19 cellular contexts compared by ENCODE assay signal in genomic region chr1:202297291-202297690, GRCh38. TPM values are rescaled to one million over a fixed set of nuclear protein-coding genes. Genes with fewer than 3 reads are reported as not detected.
DNase-seq lines count a peak whose midpoint lies in the region; ATAC-seq and TF ChIP-seq lines count a peak whose summit lies in the region.
"Had no signal": no experiment of that assay in that cellular context is flagged by ENCODE, and none has a peak within 500 bp of the region (broad histone marks: within the 10 kb centered on the region; RNA-seq: fewer than 3 reads in every experiment).

No MANE protein-coding gene starts in this region.

- no peak for TF ChIP-seq EP300 in gastroesophageal sphincter (IDR thresholded peaks at IDR 0.05)

- no peak overlapping the region for H3K27ac ChIP-seq in CD4-positive, CD25-positive, alpha-beta regulatory T cell (ENCODE audit: insufficient read depth, low read length, poor library complexity, severe bottlenecking)
- H3K27ac ChIP-seq in gastroesophageal sphincter, result no peak overlapping the region
- H3K27ac ChIP-seq: BLaER1, C4-2B had no signal

- intact Hi-C loops in natural killer cell (cut with micrococcal nuclease), result no loop called here
- intact Hi-C loops in activated T-helper 1 cell treated with anti-CD3 and anti-CD28 coated beads, Interleukin-12 subunit alpha, Interleukin-12 subunit beta, Interleukin-2, Interleukin-4 antibody, amounts not matched to agents 30 ng/mL and 10 ng/mL and 1 ng/mL, durations not matched to agents 14 hours and 24 hours and 36 hours (cut with micrococcal nuclease), result no loop called here

- no peak overlapping the region for H3K4me3 ChIP-seq in CD4-positive, CD25-positive, alpha-beta regulatory T cell (ENCODE audit: low read depth, low read length)
- no peak overlapping the region for H3K4me3 ChIP-seq in gastroesophageal sphincter
- H3K4me3 ChIP-seq: BLaER1, GM23338 had no signal

- H3K36me3 ChIP-seq in CD4-positive, CD25-positive, alpha-beta regulatory T cell (ENCODE audit: control insufficient read depth, insufficient read depth, low read length), result no peaks in the 10 kb centered on the region
- no peaks in the 10 kb centered on the region for H3K36me3 ChIP-seq in gastroesophageal sphincter

- 20 to 100% methylated on average over 1 of the region's 4 CpGs for WGBS in gastroesophageal sphincter (ENCODE audit: low coverage in 1 of 2), 2 donors

- no peak for ATAC-seq in CD4-positive, CD25-positive, alpha-beta regulatory T cell (ENCODE audit: low read depth in 2 of 2)
- ATAC-seq in effector memory CD8-positive, alpha-beta T cell (replicated peaks), result no peak
- no peak for ATAC-seq in natural killer cell
- no peak for ATAC-seq in gastroesophageal sphincter
- ATAC-seq: GM23338 had no signal

- no peaks in the 10 kb centered on the region for H3K27me3 ChIP-seq in CD4-positive, CD25-positive, alpha-beta regulatory T cell (ENCODE audit: control insufficient read depth, insufficient read depth, low read length)
- peaks cover 5% of the 10 kb centered on the region for H3K27me3 ChIP-seq in gastroesophageal sphincter
- H3K27me3 ChIP-seq: BLaER1 had no signal

- no peak for DNase-seq in CD4-positive, CD25-positive, alpha-beta regulatory T cell
- DNase-seq in NCI-H446 treated with DMSO at 0.1 percent for 48 hours (lab: John Stamatoyannopoulos, UW) (peak; percentile 76), natural killer cell (no peak), NAMALWA (ENCODE audit: low spot score) (no peak), SW480 (ENCODE audit: low spot score) (no peak)
- DNase-seq in effector memory CD8-positive, alpha-beta T cell, result no peak
- no peak for DNase-seq in activated T-helper 1 cell treated with anti-CD3 and anti-CD28 coated beads, Interleukin-12 subunit alpha, Interleukin-12 subunit beta, Interleukin-2, Interleukin-4 antibody, amounts not matched to agents 30 ng/mL and 10 ng/mL and 1 ng/mL, durations not matched to agents 14 hours and 24 hours and 36 hours (ENCODE audit: low spot score)
- DNase-seq: Calu3; CD4-positive, alpha-beta memory T cell; COR-L47; DMS53; DMS79 treated with DMSO at 0.1 percent for 48 hours; GF-D8; H7; HCEC 1CT had no signal

- H3K4me1 ChIP-seq in CD4-positive, CD25-positive, alpha-beta regulatory T cell (ENCODE audit: control insufficient read depth, insufficient read depth, low read length, poor library complexity, severe bottlenecking), result peaks cover 26% of the 10 kb centered on the region
- H3K4me1 ChIP-seq in gastroesophageal sphincter, result no peaks in the 10 kb centered on the region

- peaks cover 0 to 1% (median 0%) of the 10 kb centered on the region in 7 donors for H3K9me3 Mint-ChIP-seq in CD4-positive, CD25-positive, alpha-beta regulatory T cell
- H3K9me3 Mint-ChIP-seq in effector memory CD8-positive, alpha-beta T cell, result no peaks in the 10 kb centered on the region
- H3K9me3 Mint-ChIP-seq in natural killer cell, result no peaks in the 10 kb centered on the region
- H3K9me3 Mint-ChIP-seq in activated T-helper 1 cell treated with anti-CD3 and anti-CD28 coated beads, Interleukin-12 subunit alpha, Interleukin-12 subunit beta, Interleukin-2, Interleukin-4 antibody, amounts not matched to agents 30 ng/mL and 10 ng/mL and 1 ng/mL, durations not matched to agents 14 hours and 24 hours and 36 hours, result no peaks in the 10 kb centered on the region
- H3K9me3 Mint-ChIP-seq: GM23338 had no signal

- H3K27ac Mint-ChIP-seq in CD4-positive, CD25-positive, alpha-beta regulatory T cell, result peak overlapping the region; percentile 84 to 89 (median 88)
- H3K27ac Mint-ChIP-seq in effector memory CD8-positive, alpha-beta T cell, result peak overlapping the region; percentile 39 to 87
- H3K27ac Mint-ChIP-seq in natural killer cell, result peak overlapping the region; percentile 35 to 91
- H3K27ac Mint-ChIP-seq in activated T-helper 1 cell treated with anti-CD3 and anti-CD28 coated beads, Interleukin-12 subunit alpha, Interleukin-12 subunit beta, Interleukin-2, Interleukin-4 antibody, amounts not matched to agents 30 ng/mL and 10 ng/mL and 1 ng/mL, durations not matched to agents 14 hours and 24 hours and 36 hours, result no peak overlapping the region
- H3K27ac Mint-ChIP-seq: GM23338 had no signal

- H3K4me1 Mint-ChIP-seq in CD4-positive, CD25-positive, alpha-beta regulatory T cell, result peaks cover 5 to 33% (median 21%) of the 10 kb centered on the region in 4 donors
- peaks cover 13 to 14% of the 10 kb centered on the region in 2 donors for H3K4me1 Mint-ChIP-seq in effector memory CD8-positive, alpha-beta T cell (ENCODE audit: low read depth in 2 of 2)
- H3K4me1 Mint-ChIP-seq in natural killer cell, result peaks cover 21 to 22% of the 10 kb centered on the region in 2 donors
- peaks cover 19% of the 10 kb centered on the region for H3K4me1 Mint-ChIP-seq in activated T-helper 1 cell treated with anti-CD3 and anti-CD28 coated beads, Interleukin-12 subunit alpha, Interleukin-12 subunit beta, Interleukin-2, Interleukin-4 antibody, amounts not matched to agents 30 ng/mL and 10 ng/mL and 1 ng/mL, durations not matched to agents 14 hours and 24 hours and 36 hours (ENCODE audit: low read depth)
- H3K4me1 Mint-ChIP-seq: GM23338 had no signal

- no peaks in the 10 kb centered on the region for H3K36me3 Mint-ChIP-seq in CD4-positive, CD25-positive, alpha-beta regulatory T cell
- peaks cover 9% of the 10 kb centered on the region for H3K36me3 Mint-ChIP-seq in effector memory CD8-positive, alpha-beta T cell (ENCODE audit: insufficient read depth)
- H3K36me3 Mint-ChIP-seq in natural killer cell, result no peaks in the 10 kb centered on the region
- no peaks in the 10 kb centered on the region for H3K36me3 Mint-ChIP-seq in activated T-helper 1 cell treated with anti-CD3 and anti-CD28 coated beads, Interleukin-12 subunit alpha, Interleukin-12 subunit beta, Interleukin-2, Interleukin-4 antibody, amounts not matched to agents 30 ng/mL and 10 ng/mL and 1 ng/mL, durations not matched to agents 14 hours and 24 hours and 36 hours (ENCODE audit: low read depth)
- H3K36me3 Mint-ChIP-seq: CD4-positive, alpha-beta memory T cell had no signal

- no peak for TF ChIP-seq CTCF in natural killer cell (IDR thresholded peaks at IDR 0.05)
- no peak for TF ChIP-seq CTCF in gastroesophageal sphincter (IDR thresholded peaks at IDR 0.05)

- H3K4me3 Mint-ChIP-seq in CD4-positive, CD25-positive, alpha-beta regulatory T cell, result no peak overlapping the region
- H3K4me3 Mint-ChIP-seq in effector memory CD8-positive, alpha-beta T cell, result no peak overlapping the region
- no peak overlapping the region for H3K4me3 Mint-ChIP-seq in natural killer cell
- no peak overlapping the region for H3K4me3 Mint-ChIP-seq in activated T-helper 1 cell treated with anti-CD3 and anti-CD28 coated beads, Interleukin-12 subunit alpha, Interleukin-12 subunit beta, Interleukin-2, Interleukin-4 antibody, amounts not matched to agents 30 ng/mL and 10 ng/mL and 1 ng/mL, durations not matched to agents 14 hours and 24 hours and 36 hours
- H3K4me3 Mint-ChIP-seq: CD4-positive, alpha-beta memory T cell; GM23338 had no signal

- TF ChIP-seq POLR2A in gastroesophageal sphincter (IDR thresholded peaks at IDR 0.05), result no peak

- no peaks in the 10 kb centered on the region for H3K9me3 ChIP-seq in CD4-positive, CD25-positive, alpha-beta regulatory T cell (ENCODE audit: control insufficient read depth in 2 of 2, low read length in 2 of 2)
- no peaks in the 10 kb centered on the region for H3K9me3 ChIP-seq in gastroesophageal sphincter
- H3K9me3 ChIP-seq: BLaER1 had no signal

- peaks cover 6% of the 10 kb centered on the region for H3K27me3 Mint-ChIP-seq in CD4-positive, CD25-positive, alpha-beta regulatory T cell
- H3K27me3 Mint-ChIP-seq in effector memory CD8-positive, alpha-beta T cell, result no peaks in the 10 kb centered on the region
- H3K27me3 Mint-ChIP-seq in natural killer cell (ENCODE audit: low read depth in 2 of 2), result no peaks in the 10 kb centered on the region
- peaks cover 9% of the 10 kb centered on the region for H3K27me3 Mint-ChIP-seq in activated T-helper 1 cell treated with anti-CD3 and anti-CD28 coated beads, Interleukin-12 subunit alpha, Interleukin-12 subunit beta, Interleukin-2, Interleukin-4 antibody, amounts not matched to agents 30 ng/mL and 10 ng/mL and 1 ng/mL, durations not matched to agents 14 hours and 24 hours and 36 hours (ENCODE audit: insufficient read depth)
- H3K27me3 Mint-ChIP-seq: CD4-positive, alpha-beta memory T cell had no signal

RNA-seq across cellular contexts. Expression of gene UBE2T, which starts 44.4 kb away (rescaled TPM):
- total RNA-seq in CD4-positive, CD25-positive, alpha-beta regulatory T cell, result 1.2 TPM
- 10 to 100 TPM; 12.4 to 16.1 (median 15.1) TPM for polyA plus RNA-seq in CD4-positive, CD25-positive, alpha-beta regulatory T cell
- total RNA-seq in natural killer cell (1 to 10 TPM in 2 of 3 donors, under 1 TPM in 1; 0.92 to 2.3 (median 1.3) TPM), gastroesophageal sphincter (1 to 10 TPM in 3 of 4 donors, not detected in 1; 1.7 to 7.3 (median 6.4) TPM)
- 82.9 and 88.1 TPM in 2 replicates for total RNA-seq in activated T-helper 1 cell treated with anti-CD3 and anti-CD28 coated beads, Interleukin-12 subunit alpha, Interleukin-12 subunit beta, Interleukin-2, Interleukin-4 antibody, amounts not matched to agents 30 ng/mL and 10 ng/mL and 1 ng/mL, durations not matched to agents 14 hours and 24 hours and 36 hours

RNA-seq across cellular contexts. Expression of gene PPP1R12B, which starts 51.2 kb away (rescaled TPM):
- 32.5 TPM for total RNA-seq in CD4-positive, CD25-positive, alpha-beta regulatory T cell
- polyA plus RNA-seq in CD4-positive, CD25-positive, alpha-beta regulatory T cell, result 1 to 10 TPM; 3.8 to 6.4 (median 4.2) TPM
- total RNA-seq in natural killer cell, result 10 to 100 TPM; 27.8 to 47.5 (median 46.5) TPM
- 11.1 and 15.8 TPM in 2 replicates for total RNA-seq in activated T-helper 1 cell treated with anti-CD3 and anti-CD28 coated beads, Interleukin-12 subunit alpha, Interleukin-12 subunit beta, Interleukin-2, Interleukin-4 antibody, amounts not matched to agents 30 ng/mL and 10 ng/mL and 1 ng/mL, durations not matched to agents 14 hours and 24 hours and 36 hours
- 1,000 to 10,000 TPM in 2 of 4 donors, 100 to 1,000 TPM in 2; 747 to 1,375 (median 979) TPM for total RNA-seq in gastroesophageal sphincter

Comparison
In these comparisons a context has a peak if more than half of its experiments do, and no peak if none do; other contexts are left out.
1. RNA of gene UBE2T, which starts 44.4 kb away (total RNA-seq): 82.9 to 88.1 TPM in activated T-helper 1 cell treated with anti-CD3 and anti-CD28 coated beads, Interleukin-12 subunit alpha, Interleukin-12 subunit beta, Interleukin-2, Interleukin-4 antibody, amounts not matched to agents 30 ng/mL and 10 ng/mL and 1 ng/mL, durations not matched to agents 14 hours and 24 hours and 36 hours; 1.7 to 7.3 TPM in gastroesophageal sphincter, 0.92 to 2.3 TPM in natural killer cell and 1.2 TPM in CD4-positive, CD25-positive, alpha-beta regulatory T cell (single experiment); every median in the first group is over 10 times any median in the second.
2. RNA of gene PPP1R12B, which starts 51.2 kb away (total RNA-seq): 747 to 1,375 TPM in gastroesophageal sphincter; 27.8 to 47.5 TPM in natural killer cell, 32.5 TPM in CD4-positive, CD25-positive, alpha-beta regulatory T cell (single experiment) and 11.1 to 15.8 TPM in activated T-helper 1 cell treated with anti-CD3 and anti-CD28 coated beads, Interleukin-12 subunit alpha, Interleukin-12 subunit beta, Interleukin-2, Interleukin-4 antibody, amounts not matched to agents 30 ng/mL and 10 ng/mL and 1 ng/mL, durations not matched to agents 14 hours and 24 hours and 36 hours; every median in the first group is over 10 times any median in the second.